ENCODE assay signal across 14 cellular contexts in the genomic region with DNA sequence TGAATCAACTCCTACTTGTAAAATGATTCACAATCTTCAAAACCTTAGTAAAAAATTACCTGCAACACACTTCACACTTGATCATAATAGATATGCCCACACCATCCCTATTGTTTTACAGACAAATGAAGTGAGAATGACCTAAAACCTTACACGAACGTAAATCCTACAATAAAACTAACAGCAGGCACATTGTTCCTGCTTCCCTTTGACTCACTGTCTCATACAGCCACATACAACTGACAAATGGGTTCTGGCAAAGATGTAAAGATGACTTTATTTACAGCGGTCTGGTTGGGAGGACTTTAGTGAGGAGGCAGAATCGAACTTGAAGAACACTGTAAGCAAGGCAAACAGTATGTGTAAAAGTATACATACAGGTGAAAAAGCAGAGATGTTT.
DNase-seq lines count a peak whose midpoint lies in the region.
"Had no signal": no experiment of that assay in that cellular context is flagged by ENCODE, and none has a peak within 500 bp of the region (broad histone marks: within the 10 kb centered on the region; RNA-seq: fewer than 3 reads in every experiment).

No MANE protein-coding gene starts in this region.

- in situ Hi-C loops in ACHN (cut with HindIII; ENCODE audit: low pct_ligation_motif_present, low pct_unique_long_range_greater_than_20kb, low sequenced_read_pairs): no loop called here

- DNase-seq in NCI-H69 (lab: John Stamatoyannopoulos, UW) (peak; percentile 13), foreskin melanocyte (peak; percentile 12), medulla oblongata (ENCODE audit: extremely low spot score) (peak; percentile 9), renal cortical epithelial cell (ENCODE audit: low read depth) (peak; percentile 5), NCI-H446 treated with DMSO at 0.1 percent for 48 hours (lab: John Stamatoyannopoulos, UW) (no peak), ACHN (no peak)
- DNase-seq in stimulated activated CD4-positive, alpha-beta T cell treated with anti-CD3 and anti-CD28 coated beads, Interleukin-4, amount 100 ng/mL, for 4 hours: no peak
- DNase-seq: CD8-positive, alpha-beta T cell; COR-L47; DMS153; DMS79 treated with DMSO at 0.1 percent for 48 hours; EL; GOT3; H9 had no signal

Comparison
In these comparisons a context has a peak if more than half of its experiments do, and no peak if none do; other contexts are left out.
1. DNase-seq: peak in NCI-H69 (single experiment), foreskin melanocyte (single experiment), medulla oblongata (single experiment) and renal cortical epithelial cell (single experiment); none in NCI-H446 treated with DMSO at 0.1 percent for 48 hours (single experiment), stimulated activated CD4-positive, alpha-beta T cell treated with anti-CD3 and anti-CD28 coated beads, Interleukin-4, amount 100 ng/mL, for 4 hours (0 of 2) and ACHN (single experiment).